32 cellular contexts compared by ENCODE assay signal in genomic region chr16:84021488-84021887, GRCh38. TPM values are rescaled to one million over a fixed set of nuclear protein-coding genes. Genes with fewer than 3 reads are reported as not detected.
"Had no signal": no experiment of that assay in that cellular context is flagged by ENCODE, and none has a peak within 500 bp of the region (broad histone marks: within the 10 kb centered on the region; RNA-seq: fewer than 3 reads in every experiment).

No MANE protein-coding gene starts in this region.

- ATAC-seq: stimulated activated effector memory CD8-positive, alpha-beta T cell treated with anti-CD3 and anti-CD28 coated beads, Interleukin-12 subunit alpha, Interleukin-12 subunit beta, amount 100 ng/mL, for 72 hours; stimulated activated memory B cell treated with anti-CD40 and anti-IgM and Interleukin-4, amounts not matched to agents 10 μg/mL and 1 μg/mL and 100 μg/mL, for 72 hours; stimulated activated naive B cell treated with anti-CD40 and anti-IgM and Interleukin-4, amounts not matched to agents 10 μg/mL and 1 μg/mL and 100 μg/mL, for 72 hours; stimulated activated naive CD8-positive, alpha-beta T cell treated with anti-CD3 and anti-CD28 coated beads, Interleukin-15, amount 100 ng/mL, for 72 hours; stimulated activated naive CD8-positive, alpha-beta T cell treated with anti-CD3 and anti-CD28 coated beads, Interleukin-15, Interleukin-2, amounts not matched to agents 100 U/mL and 50 U/mL, for 24 hours; upper lobe of right lung had no signal

- H3K27ac Mint-ChIP-seq: stimulated activated effector memory CD8-positive, alpha-beta T cell treated with anti-CD3 and anti-CD28 coated beads, Interleukin-12 subunit alpha, Interleukin-12 subunit beta, amount 100 ng/mL, for 72 hours; stimulated activated memory B cell treated with anti-CD40 and anti-IgM and Interleukin-4, amounts not matched to agents 10 μg/mL and 1 μg/mL and 100 μg/mL, for 72 hours; stimulated activated naive B cell treated with anti-CD40 and anti-IgM and Interleukin-4, amounts not matched to agents 10 μg/mL and 1 μg/mL and 100 μg/mL, for 72 hours; stimulated activated naive CD8-positive, alpha-beta T cell treated with anti-CD3 and anti-CD28 coated beads, Interleukin-15, amount 100 ng/mL, for 72 hours; stimulated activated naive CD8-positive, alpha-beta T cell treated with anti-CD3 and anti-CD28 coated beads, Interleukin-15, Interleukin-2, amounts not matched to agents 100 ng/mL and 50 ng/mL, for 24 hours; type B pancreatic cell had no signal

- H3K4me3 Mint-ChIP-seq: stimulated activated effector memory CD8-positive, alpha-beta T cell treated with anti-CD3 and anti-CD28 coated beads, Interleukin-12 subunit alpha, Interleukin-12 subunit beta, amount 100 ng/mL, for 72 hours; stimulated activated memory B cell treated with anti-CD40 and anti-IgM and Interleukin-4, amounts not matched to agents 10 μg/mL and 1 μg/mL and 100 μg/mL, for 72 hours; stimulated activated naive B cell treated with anti-CD40 and anti-IgM and Interleukin-4, amounts not matched to agents 10 μg/mL and 1 μg/mL and 100 μg/mL, for 72 hours; stimulated activated naive CD8-positive, alpha-beta T cell treated with anti-CD3 and anti-CD28 coated beads, Interleukin-15, amount 100 ng/mL, for 72 hours; stimulated activated naive CD8-positive, alpha-beta T cell treated with anti-CD3 and anti-CD28 coated beads, Interleukin-15, Interleukin-2, amounts not matched to agents 100 ng/mL and 50 ng/mL, for 24 hours; type B pancreatic cell had no signal

- H3K4me3 ChIP-seq: stomach, suprapubic skin, testis, thoracic aorta, thyroid gland, tibial artery, tibial nerve, transverse colon, upper lobe of left lung, upper lobe of right lung, uterus, vagina had no signal

- H3K27me3 ChIP-seq: testis, thyroid gland, transverse colon, upper lobe of left lung, upper lobe of right lung, uterus, vagina had no signal

- H3K36me3 Mint-ChIP-seq: stimulated activated effector memory CD8-positive, alpha-beta T cell treated with anti-CD3 and anti-CD28 coated beads, Interleukin-12 subunit alpha, Interleukin-12 subunit beta, amount 100 ng/mL, for 72 hours; type B pancreatic cell had no signal

- H3K36me3 ChIP-seq: stomach, suprapubic skin, thoracic aorta, thyroid gland, tibial artery, tibial nerve, transverse colon, upper lobe of left lung, upper lobe of right lung, uterus, vagina had no signal

- H3K4me1 Mint-ChIP-seq: stimulated activated effector memory CD8-positive, alpha-beta T cell treated with anti-CD3 and anti-CD28 coated beads, Interleukin-12 subunit alpha, Interleukin-12 subunit beta, amount 100 ng/mL, for 72 hours; stimulated activated memory B cell treated with anti-CD40 and anti-IgM and Interleukin-4, amounts not matched to agents 10 μg/mL and 1 μg/mL and 100 μg/mL, for 72 hours; stimulated activated naive B cell treated with anti-CD40 and anti-IgM and Interleukin-4, amounts not matched to agents 10 μg/mL and 1 μg/mL and 100 μg/mL, for 72 hours; stimulated activated naive CD8-positive, alpha-beta T cell treated with anti-CD3 and anti-CD28 coated beads, Interleukin-15, amount 100 ng/mL, for 72 hours had no signal

- DNase-seq: stimulated activated CD4-positive, alpha-beta T cell treated with anti-CD3 and anti-CD28 coated beads, Interleukin-2, amount 100 ng/mL, for 48 hours; stimulated activated CD4-positive, alpha-beta T cell treated with anti-CD3 and anti-CD28 coated beads, Interleukin-4, amount 100 ng/mL, for 1 hour; stimulated activated CD4-positive, alpha-beta T cell treated with anti-CD3 and anti-CD28 coated beads, Interleukin-4, amount 100 ng/mL, for 24 hours; stimulated activated CD4-positive, alpha-beta T cell treated with anti-CD3 and anti-CD28 coated beads, Interleukin-4, amount 100 ng/mL, for 4 hours; stimulated activated CD8-positive, alpha-beta memory T cell treated with anti-CD3 and anti-CD28 coated beads, Interleukin-4, amount 100 ng/mL, for 48 hours; stimulated activated naive B cell treated with anti-CD40 and anti-IgM and Interleukin-4, amounts not matched to agents 10 μg/mL and 1 μg/mL and 100 μg/mL, for 72 hours; stimulated activated naive CD4-positive, alpha-beta T cell; stimulated activated naive CD4-positive, alpha-beta T cell treated with Interleukin-2 at 50 U/mL for 16 hours; stimulated activated naive CD8-positive, alpha-beta T cell treated with anti-CD3 and anti-CD28 coated beads, Interleukin-15, amount 100 ng/mL, for 72 hours; stimulated activated naive CD8-positive, alpha-beta T cell treated with anti-CD3 and anti-CD28 coated beads, Interleukin-15, Interleukin-2, amounts not matched to agents 100 U/mL and 50 U/mL, for 24 hours; stomach; testis; thyroid gland; tibial artery; transverse colon; trophoblast cell; upper lobe of left lung; upper lobe of right lung; uterus had no signal

- H3K27me3 Mint-ChIP-seq: type B pancreatic cell had no signal

- H3K4me1 ChIP-seq: stomach, testis, thyroid gland, tibial artery, tibial nerve, transverse colon, upper lobe of left lung, upper lobe of right lung, uterus, vagina had no signal

- H3K27ac ChIP-seq: stomach, suprapubic skin, testis, thoracic aorta, thyroid gland, tibial artery, tibial nerve, transverse colon, upper lobe of left lung, upper lobe of right lung, uterus, vagina had no signal

- H3K9me3 ChIP-seq: testis, thyroid gland, upper lobe of right lung, uterus had no signal

- FAIRE-seq: urothelium cell line had no signal

RNA-seq across cellular contexts. Expression of gene SLC38A8, which starts 21.1 kb away (rescaled TPM):
- total RNA-seq: stomach, subcutaneous adipose tissue, suprapubic skin, temporal lobe, thoracic aorta, thyroid gland, tibial nerve, transverse colon, upper lobe of left lung, upper lobe of right lung, ureter, urinary bladder, vagina had no signal
- polyA plus RNA-seq: urinary bladder had no signal

RNA-seq across cellular contexts. Expression of gene NECAB2, which starts 53.4 kb away (rescaled TPM):
- total RNA-seq: subcutaneous adipose tissue, suprapubic skin, thoracic aorta, upper lobe of right lung, ureter, vagina had no signal
